In genomic region chr7:1538544-1539345, GRCh38 we compare ENCODE assay signal across 11 cellular contexts. TPM values are rescaled to one million over a fixed set of nuclear protein-coding genes. Genes with fewer than 3 reads are reported as not detected.
DNase-seq lines count a peak whose midpoint lies in the region; ATAC-seq and TF ChIP-seq lines count a peak whose summit lies in the region.
"Had no signal": no experiment of that assay in that cellular context is flagged by ENCODE, and none has a peak within 500 bp of the region (broad histone marks: within the 10 kb centered on the region; RNA-seq: fewer than 3 reads in every experiment).

No MANE protein-coding gene starts in this region.

- peak overlapping the region; percentile 97 for H3K27ac ChIP-seq in cingulate gyrus (ENCODE audit: low read depth, low read length)
- peak overlapping the region; percentile 18 for H3K27ac ChIP-seq in mesenchymal stem cell (ENCODE audit: low read length, poor library complexity, severe bottlenecking)
- H3K27ac ChIP-seq in temporal lobe (ENCODE audit: low read depth, low read length) = peak overlapping the region; percentile 95
- no peak overlapping the region for H3K27ac ChIP-seq in foreskin keratinocyte

- H2BK15ac ChIP-seq in mesenchymal stem cell (ENCODE audit: low read depth, poor library complexity, severe bottlenecking) = peak overlapping the region; percentile 90

- H3K4me1 Mint-ChIP-seq in HFFc6 (ENCODE audit: low read depth) = peaks cover 26% of the 10 kb centered on the region

- peak overlapping the region; percentile 82 for H3K4me2 ChIP-seq in mesenchymal stem cell (ENCODE audit: low read length, poor library complexity, severe bottlenecking)

- no peaks in the 10 kb centered on the region for H3K9me3 ChIP-seq in mesenchymal stem cell (ENCODE audit: control insufficient read depth, low read length)

- H3K27me3 ChIP-seq in mesenchymal stem cell (ENCODE audit: control insufficient read depth in 1 of 2, insufficient read depth in 1 of 2, low read length in 2 of 2) (no peaks in the 10 kb centered on the region), foreskin keratinocyte (no peaks in the 10 kb centered on the region)

- H3K4ac ChIP-seq in mesenchymal stem cell (ENCODE audit: low read depth in 1 of 2, low read length in 2 of 2) = peak overlapping the region in 1 of 2 experiments; percentile 27

- peak overlapping the region; percentile 93 for H3K9ac ChIP-seq in mesenchymal stem cell (ENCODE audit: low read length)

- H3K9me3 Mint-ChIP-seq in HFFc6 = peaks cover 4% of the 10 kb centered on the region; the same call in 1 of the 2 replicates
- H3K9me3 Mint-ChIP-seq: activated CD8-positive, alpha-beta T cell treated with anti-CD3 and anti-CD28 coated beads for 36 hours had no signal

- peak overlapping the region in 1 of 2 experiments; percentile 80 for H2BK12ac ChIP-seq in mesenchymal stem cell (ENCODE audit: low read length in 2 of 2)

- peaks cover 5% of the 10 kb centered on the region; the same call in 1 of the 2 replicates for H3K36me3 Mint-ChIP-seq in HFFc6 (ENCODE audit: low read depth)

- H3K27me3 Mint-ChIP-seq in HFFc6 (ENCODE audit: insufficient read depth) = peaks cover 25% of the 10 kb centered on the region
- H3K27me3 Mint-ChIP-seq: activated CD8-positive, alpha-beta T cell treated with anti-CD3 and anti-CD28 coated beads for 36 hours had no signal

- peaks cover 26% of the 10 kb centered on the region for H3K79me1 ChIP-seq in mesenchymal stem cell (replicated peaks; ENCODE audit: low read length, poor library complexity, severe bottlenecking)

- 87% methylated on average over 34 of the region's 34 CpGs for WGBS in mesenchymal stem cell

- DNase-seq in HFFc6 = no peak
- DNase-seq in mesenchymal stem cell = no peak
- DNase-seq in retina = no peak
- no peak for DNase-seq in germinal center (ENCODE audit: low spot score)
- no peak for DNase-seq in stimulated activated CD4-positive, alpha-beta T cell treated with anti-CD3 and anti-CD28 coated beads, Interleukin-2, amount 100 ng/mL, for 24 hours
- no peak for DNase-seq in foreskin keratinocyte
- DNase-seq: Kasumi-1, NCI-H526 had no signal

- H3K4me3 Mint-ChIP-seq in HFFc6 = peak overlapping the region; percentile 53
- H3K4me3 Mint-ChIP-seq: activated CD8-positive, alpha-beta T cell treated with anti-CD3 and anti-CD28 coated beads for 36 hours had no signal

- peaks cover 56% of the 10 kb centered on the region for H3K4me1 ChIP-seq in mesenchymal stem cell (ENCODE audit: control insufficient read depth, insufficient read depth, low read depth, low read length)
- peaks cover 24% of the 10 kb centered on the region for H3K4me1 ChIP-seq in foreskin keratinocyte

- H4K8ac ChIP-seq in mesenchymal stem cell (ENCODE audit: low read length) = no peak overlapping the region

- H2BK5ac ChIP-seq in mesenchymal stem cell (ENCODE audit: low read depth, low read length, poor library complexity, severe bottlenecking) = no peak overlapping the region

- ATAC-seq in foreskin keratinocyte = no peak
- ATAC-seq: activated CD8-positive, alpha-beta T cell treated with anti-CD3 and anti-CD28 coated beads for 36 hours had no signal

- H3K23ac ChIP-seq in mesenchymal stem cell (ENCODE audit: low read length in 2 of 2) = no peak overlapping the region

- peak overlapping the region; percentile 89 for H4K91ac ChIP-seq in mesenchymal stem cell (ENCODE audit: low read length)

- no peak overlapping the region for H3K14ac ChIP-seq in mesenchymal stem cell (ENCODE audit: low read length in 2 of 2)

- peak overlapping the region; percentile 11 to 89 for H3K18ac ChIP-seq in mesenchymal stem cell (ENCODE audit: low read depth in 1 of 2, low read length in 2 of 2)

- H3K27ac Mint-ChIP-seq in HFFc6 = peak overlapping the region; percentile 67
- H3K27ac Mint-ChIP-seq: activated CD8-positive, alpha-beta T cell treated with anti-CD3 and anti-CD28 coated beads for 36 hours had no signal

- H3K36me3 ChIP-seq in mesenchymal stem cell (ENCODE audit: control insufficient read depth in 1 of 2, insufficient read depth in 2 of 2, low read depth in 1 of 2, low read length in 2 of 2) = peaks cover 22 to 55% of the 10 kb centered on the region in 2 experiments

- H2AFZ ChIP-seq in mesenchymal stem cell (ENCODE audit: low read depth, low read length) = no peak overlapping the region

- peak overlapping the region; percentile 28 to 75 for H3K4me3 ChIP-seq in mesenchymal stem cell (ENCODE audit: insufficient read depth in 1 of 2, low read depth in 1 of 2, low read length in 2 of 2)

- H2AK5ac ChIP-seq in mesenchymal stem cell (ENCODE audit: low read length, severe bottlenecking) = peak overlapping the region; percentile 74

- TF ChIP-seq CTCF in HFFc6 (IDR thresholded peaks at IDR 0.05) (no peak), foreskin keratinocyte (conservative IDR thresholded peaks at IDR 0.05) (no peak)

- H2BK120ac ChIP-seq in mesenchymal stem cell (ENCODE audit: low read depth, low read length) = peak overlapping the region; percentile 69

RNA-seq across cellular contexts. Expression of gene MAFK, which starts 8.2 kb away (rescaled TPM):
- 10 to 100 TPM; 29.8 to 43.7 (median 31.5) TPM for total RNA-seq in HFFc6 (2021; fragmentation: NEBNext Ultra II Directional; extraction: Animal tissue kit (Norgen Biotek cat#: 25700))
- polyA plus RNA-seq in mesenchymal stem cell (2013, experiment 1 of 2) = 12.8 TPM
- polyA plus RNA-seq in mesenchymal stem cell (2013, experiment 2 of 2) = 12.8 TPM
- 8.4 TPM for total RNA-seq in temporal lobe
- total RNA-seq in foreskin keratinocyte = 9.5 and 9.6 TPM in 2 replicates
- 7.4 and 7.9 TPM in 2 replicates for polyA plus RNA-seq in foreskin keratinocyte

RNA-seq across cellular contexts. Expression of gene TMEM184A, which starts 17.3 kb away (rescaled TPM):
- 1 to 10 TPM in 5 of 6 experiments, under 1 TPM in 1; 0.79 to 2.0 (median 1.5) TPM for total RNA-seq in HFFc6 (2021; fragmentation: NEBNext Ultra II Directional; extraction: Animal tissue kit (Norgen Biotek cat#: 25700))
- 0.39 TPM for polyA plus RNA-seq in mesenchymal stem cell (2013, experiment 1 of 2)
- polyA plus RNA-seq in mesenchymal stem cell (2013, experiment 2 of 2) = 0.45 TPM
- total RNA-seq in temporal lobe (not detected), foreskin keratinocyte (1.1 and 1.4 TPM in 2 replicates)
- 1.2 and 1.3 TPM in 2 replicates for polyA plus RNA-seq in foreskin keratinocyte
- total RNA-seq: activated CD8-positive, alpha-beta T cell treated with anti-CD3 and anti-CD28 coated beads for 36 hours had no signal

RNA-seq across cellular contexts. Expression of gene PSMG3, which starts 31.1 kb away (rescaled TPM):
- total RNA-seq in HFFc6 (2021; fragmentation: NEBNext Ultra II Directional; extraction: Animal tissue kit (Norgen Biotek cat#: 25700)) = 10 to 100 TPM; 25.6 to 31.0 (median 28.2) TPM
- 7.3 TPM for polyA plus RNA-seq in mesenchymal stem cell (2013, experiment 1 of 2)
- 8.7 TPM for polyA plus RNA-seq in mesenchymal stem cell (2013, experiment 2 of 2)
- total RNA-seq in temporal lobe = 12.5 TPM
- 56.4 and 59.7 TPM in 2 replicates for total RNA-seq in foreskin keratinocyte
- polyA plus RNA-seq in foreskin keratinocyte = 82.3 and 92.6 TPM in 2 replicates

RNA-seq across cellular contexts. Expression of gene INTS1, which starts 34.6 kb away (rescaled TPM):
- 100 to 1,000 TPM in 1 of 6 experiments, 10 to 100 TPM in 5; 84.0 to 104 (median 89.5) TPM for total RNA-seq in HFFc6 (2021; fragmentation: NEBNext Ultra II Directional; extraction: Animal tissue kit (Norgen Biotek cat#: 25700))
- polyA plus RNA-seq in mesenchymal stem cell (2013, experiment 1 of 2) = 23.4 TPM
- polyA plus RNA-seq in mesenchymal stem cell (2013, experiment 2 of 2) = 22.7 TPM
- total RNA-seq in temporal lobe (32.2 TPM), foreskin keratinocyte (57.2 and 58.9 TPM in 2 replicates)
- polyA plus RNA-seq in foreskin keratinocyte = 49.1 and 50.1 TPM in 2 replicates
